1 cellular context compared by ENCODE assay signal in genomic region chr17:45124797-45125122, GRCh38.
TF ChIP-seq lines count a peak whose summit lies in the region.

No MANE protein-coding gene starts in this region.

TF ChIP-seq in A549, 52 proteins besides CTCF, POLR2A, EP300 and RAD21:
- 0 out of 2 replicates have a peak, but pooled peaks have one; percentile 11 for TF ChIP-seq CHD4 (IDR thresholded peaks at IDR 0.05; ENCODE audit: borderline replicate concordance)
